ENCODE assay signal across 11 cellular contexts in genomic region chr6:167849846-167850459, GRCh38. TPM values are rescaled to one million over a fixed set of nuclear protein-coding genes. Genes with fewer than 3 reads are reported as not detected.
DNase-seq lines count a peak whose midpoint lies in the region; ATAC-seq and TF ChIP-seq lines count a peak whose summit lies in the region.
"Had no signal": no experiment of that assay in that cellular context is flagged by ENCODE, and none has a peak within 500 bp of the region (broad histone marks: within the 10 kb centered on the region; RNA-seq: fewer than 3 reads in every experiment).

No MANE protein-coding gene starts in this region.

- H3K9me3 ChIP-seq in Caco-2 (no peaks in the 10 kb centered on the region), lower lobe of right lung (no peaks in the 10 kb centered on the region)

- BruUV-seq in Caco-2 (replicated peaks; lab: Mats Ljungman, UMichigan), result no TSS peak
- no TSS peak for BruUV-seq in MCF 10A (replicated peaks; lab: Mats Ljungman, UMichigan)

- no peak for TF ChIP-seq RAD21 in Ishikawa (IDR thresholded peaks at IDR 0.05; ENCODE audit: low read depth)

- H3K4me1 ChIP-seq in Caco-2 (peaks cover 60% of the 10 kb centered on the region), lower lobe of right lung (peaks cover 52% of the 10 kb centered on the region)

- H3K36me3 ChIP-seq in Caco-2 (ENCODE audit: control insufficient read depth, insufficient read depth, low read length), result no peaks in the 10 kb centered on the region
- H3K36me3 ChIP-seq in lower lobe of right lung, result no peaks in the 10 kb centered on the region

- H3K4me1 Mint-ChIP-seq in Caco-2 (ENCODE audit: low read depth, unreplicated experiment) (peaks cover 53% of the 10 kb centered on the region), MCF 10A (ENCODE audit: insufficient read depth, unreplicated experiment) (peaks cover 45% of the 10 kb centered on the region)

- H3K27ac ChIP-seq in lower lobe of right lung, result peak overlapping the region; percentile 54

- H3K27me3 Mint-ChIP-seq in Caco-2 (ENCODE audit: insufficient read depth, unreplicated experiment) (no peaks in the 10 kb centered on the region), MCF 10A (ENCODE audit: insufficient read depth, unreplicated experiment) (no peaks in the 10 kb centered on the region)

- H3K4me3 ChIP-seq in Caco-2 (ENCODE audit: low read depth, low read length) (no peak overlapping the region), lower lobe of right lung (no peak overlapping the region)

- H3K27ac Mint-ChIP-seq in Caco-2 (ENCODE audit: unreplicated experiment) (peak overlapping the region; percentile 95), MCF 10A (ENCODE audit: low read depth, unreplicated experiment) (peak overlapping the region; percentile 90)

- POLR2A ChIA-PET in Caco-2 (lab: Charles Lee) (interaction anchor here (0.7 kb wide), 1 partner anchor 22 kb away, joined by 3 read pairs; no protein-coding TSS in a partner anchor), MCF 10A (lab: Yijun Ruan, JAX) (interaction anchor here (0.6 to 4.2 kb wide), 6 partner anchors 10 to 105 kb away, joined by 3 to 67 read pairs (median 4); partner anchors contain the start of gene AFDN)

- no peaks in the 10 kb centered on the region for H3K36me3 Mint-ChIP-seq in Caco-2 (ENCODE audit: insufficient read depth, unreplicated experiment)
- H3K36me3 Mint-ChIP-seq in MCF 10A (ENCODE audit: insufficient read depth, unreplicated experiment), result no peaks in the 10 kb centered on the region

- CTCF ChIA-PET in Caco-2 (lab: Charles Lee), result no interaction called here
- CTCF ChIA-PET in MCF 10A (lab: Yijun Ruan, JAX), result interaction anchor here (0.7 to 1.2 kb wide), 2 partner anchors 23 to 1680 kb away, joined by 3 read pairs; no protein-coding TSS in a partner anchor

- TF ChIP-seq EP300 in Ishikawa (IDR thresholded peaks at IDR 0.05; ENCODE audit: borderline replicate concordance), result peak; percentile 87

- H3K27me3 ChIP-seq in Caco-2 (replicated peaks; ENCODE audit: control insufficient read depth, insufficient read depth, low read length) (no peaks in the 10 kb centered on the region), lower lobe of right lung (ENCODE audit: low read depth) (no peaks in the 10 kb centered on the region)

- peak overlapping the region; percentile 73 for H3K4me3 Mint-ChIP-seq in Caco-2 (ENCODE audit: unreplicated experiment)
- peak overlapping the region; percentile 65 for H3K4me3 Mint-ChIP-seq in MCF 10A (ENCODE audit: unreplicated experiment)

- intact Hi-C loops in Caco-2 (cut with micrococcal nuclease; ENCODE audit: unreplicated experiment), result no loop called here
- intact Hi-C loops in MCF 10A (cut with micrococcal nuclease), result no loop called here
- intact Hi-C loops in lower lobe of right lung (cut with DNase I), result no loop called here

- TF ChIP-seq CTCF in Caco-2 (IDR thresholded peaks at IDR 0.05; ENCODE audit: insufficient read depth in 1 of 2, low read depth in 1 of 2, low read length in 1 of 2, severe bottlenecking in 1 of 2, unreplicated experiment in 1 of 2) (no peak), MCF 10A (IDR thresholded peaks at IDR 0.05; ENCODE audit: unreplicated experiment) (no peak), lower lobe of right lung (IDR thresholded peaks at IDR 0.05) (no peak)

- H3K9me3 Mint-ChIP-seq in Caco-2 (ENCODE audit: unreplicated experiment) (no peaks in the 10 kb centered on the region), MCF 10A (ENCODE audit: unreplicated experiment) (no peaks in the 10 kb centered on the region)

- ATAC-seq in lower lobe of right lung, result peak; percentile 95 to 97
- ATAC-seq in GM18858 (IDR thresholded peaks at IDR 0.05; ENCODE audit: unreplicated experiment), result no peak

- DNase-seq in Caco-2 (peak; percentile 70 to 71), MCF 10A (ENCODE audit: unreplicated experiment) (peak; percentile 91), lower lobe of right lung (no peak)
- no peak for DNase-seq in effector CD8-positive, alpha-beta T cell (lab: John Stamatoyannopoulos, UW)
- DNase-seq in activated CD4-positive, alpha-beta T cell treated with anti-CD3 and anti-CD28 coated beads for 4 hours, result no peak
- no peak for DNase-seq in activated CD8-positive, alpha-beta memory T cell treated with anti-CD3 and anti-CD28 coated beads, Interleukin-2, amount 50 U/mL, for 48 hours
- DNase-seq: C1 segment of cervical spinal cord, caudate nucleus, NCI-H510A had no signal

TF ChIP-seq in Ishikawa, 13 proteins besides CTCF, POLR2A, EP300 and RAD21:
- TF ChIP-seq EGR1 (IDR thresholded peaks at IDR 0.05) (no peak), NFIC (IDR thresholded peaks at IDR 0.05) (peak; percentile 66), FOXM1 (IDR thresholded peaks at IDR 0.05; ENCODE audit: borderline replicate concordance, low read depth) (peak; percentile 65; the same call in 1 of the 2 replicates), TEAD4 (IDR thresholded peaks at IDR 0.05) (peak; percentile 94), MAX (IDR thresholded peaks at IDR 0.05) (peak; percentile 55; the same call in 1 of the 2 replicates), YY1 (IDR thresholded peaks at IDR 0.05; ENCODE audit: low read depth) (no peak)

RNA-seq across cellular contexts. Expression of gene AFDN, which starts 23.2 kb away (rescaled TPM):
- 177 TPM in 2 replicates for total RNA-seq in Caco-2 (2022)
- 115 and 124 TPM in 2 replicates for total RNA-seq in MCF 10A (2022)
- total RNA-seq in lower lobe of right lung, result 167 TPM

Comparison
In these comparisons a context has a peak if more than half of its experiments do, and no peak if none do; other contexts are left out.
1. DNase-seq: peak in Caco-2 (2 of 2) and MCF 10A (single experiment); none in lower lobe of right lung (single experiment), effector CD8-positive, alpha-beta T cell (single experiment), activated CD4-positive, alpha-beta T cell treated with anti-CD3 and anti-CD28 coated beads for 4 hours (0 of 2) and activated CD8-positive, alpha-beta memory T cell treated with anti-CD3 and anti-CD28 coated beads, Interleukin-2, amount 50 U/mL, for 48 hours (single experiment).